5 cellular contexts compared by ENCODE assay signal in the genomic region with DNA sequence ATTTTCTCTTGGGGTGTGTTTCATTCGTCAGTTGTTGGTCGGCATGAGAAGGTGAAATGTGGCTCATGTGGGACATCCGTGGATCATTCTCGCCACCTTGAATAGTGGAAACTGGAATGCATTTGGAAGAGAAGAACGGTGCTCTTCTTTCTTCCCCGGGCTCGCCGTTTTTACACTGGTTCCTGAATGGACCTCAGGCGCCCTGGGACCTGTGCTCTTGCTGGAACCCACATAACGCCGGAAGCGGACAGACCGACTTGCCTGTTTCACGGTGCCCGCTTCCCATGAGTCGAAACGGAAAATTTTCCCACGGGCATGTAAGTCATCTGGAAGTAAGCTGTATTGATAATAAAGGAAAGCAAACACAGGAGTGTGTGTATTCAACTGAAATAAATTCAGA. TPM values are rescaled to one million over a fixed set of nuclear protein-coding genes. Genes with fewer than 3 reads are reported as not detected.
"Had no signal": no experiment of that assay in that cellular context is flagged by ENCODE, and none has a peak within 500 bp of the region (broad histone marks: within the 10 kb centered on the region; RNA-seq: fewer than 3 reads in every experiment).

No MANE protein-coding gene starts in this region.

RNA-seq across cellular contexts. Expression of gene USP17L28, which starts 2.2 kb away (rescaled TPM):
- total RNA-seq: HT-29, HT1080, IMR-90, K562 had no signal
- polyA plus RNA-seq: IgD-negative memory B cell, IMR-90, K562 had no signal

RNA-seq across cellular contexts. Expression of gene USP17L29, which starts 2.6 kb away (rescaled TPM):
- total RNA-seq: HT-29, HT1080, IMR-90, K562 had no signal
- polyA plus RNA-seq: IgD-negative memory B cell, IMR-90, K562 had no signal

RNA-seq across cellular contexts. Expression of gene USP17L27, which starts 6.9 kb away (rescaled TPM):
- total RNA-seq: HT-29, HT1080, IMR-90, K562 had no signal
- polyA plus RNA-seq: IgD-negative memory B cell, IMR-90, K562 had no signal

RNA-seq across cellular contexts. Expression of gene USP17L5, which starts 11.7 kb away (rescaled TPM):
- total RNA-seq: HT-29, HT1080, IMR-90, K562 had no signal
- polyA plus RNA-seq: IgD-negative memory B cell, IMR-90, K562 had no signal

RNA-seq across cellular contexts. Expression of gene USP17L30, which starts 12.1 kb away (rescaled TPM):
- total RNA-seq: HT-29, HT1080, IMR-90, K562 had no signal
- polyA plus RNA-seq: IgD-negative memory B cell, IMR-90, K562 had no signal
